ENCODE assay signal across 27 cellular contexts in genomic region chr14:66487159-66487558, GRCh38. TPM values are rescaled to one million over a fixed set of nuclear protein-coding genes. Genes with fewer than 3 reads are reported as not detected.
"Had no signal": no experiment of that assay in that cellular context is flagged by ENCODE, and none has a peak within 500 bp of the region (broad histone marks: within the 10 kb centered on the region; RNA-seq: fewer than 3 reads in every experiment).

No MANE protein-coding gene starts in this region.

- H3K36me3 ChIP-seq: heart left ventricle, stomach, thoracic aorta, transverse colon had no signal

- DNase-seq: effector memory CD4-positive, alpha-beta T cell; heart left ventricle; hippocampal formation; left colon; left ventricle myocardium superior; mesenchymal stem cell; midbrain; naive thymus-derived CD4-positive, alpha-beta T cell; posterior cingulate gyrus; stimulated activated CD4-positive, alpha-beta T cell treated with anti-CD3 and anti-CD28 coated beads, Interleukin-2, amount 100 ng/mL, for 24 hours; stimulated activated naive CD4-positive, alpha-beta T cell; stomach; substantia nigra; transverse colon had no signal

- H3K9me3 ChIP-seq: heart left ventricle, stomach, thoracic aorta, transverse colon had no signal

- H3K27me3 ChIP-seq: heart left ventricle, stomach, transverse colon had no signal

- H3K27ac ChIP-seq: heart left ventricle, skin epidermis, stomach, thoracic aorta, transverse colon had no signal

- H3K4me1 ChIP-seq: transverse colon had no signal

- H3K4me3 ChIP-seq: heart left ventricle, lung, skin epidermis, stomach, thoracic aorta, transverse colon had no signal

RNA-seq across cellular contexts. Expression of gene CCDC196, which starts 1.0 kb away (rescaled TPM):
- total RNA-seq: esophagus mucosa; fibroblast of lung; frontal cortex; glomerular endothelial cell; heart left ventricle; kidney epithelial cell; left ventricle myocardium superior; lung; naive thymus-derived CD4-positive, alpha-beta T cell; neural crest cell; osteocyte; pulmonary artery endothelial cell; sciatic nerve; stomach; thoracic aorta; transverse colon; ureter had no signal
